Comparison of ENCODE assay signal across 1 cellular context in the genomic region with DNA sequence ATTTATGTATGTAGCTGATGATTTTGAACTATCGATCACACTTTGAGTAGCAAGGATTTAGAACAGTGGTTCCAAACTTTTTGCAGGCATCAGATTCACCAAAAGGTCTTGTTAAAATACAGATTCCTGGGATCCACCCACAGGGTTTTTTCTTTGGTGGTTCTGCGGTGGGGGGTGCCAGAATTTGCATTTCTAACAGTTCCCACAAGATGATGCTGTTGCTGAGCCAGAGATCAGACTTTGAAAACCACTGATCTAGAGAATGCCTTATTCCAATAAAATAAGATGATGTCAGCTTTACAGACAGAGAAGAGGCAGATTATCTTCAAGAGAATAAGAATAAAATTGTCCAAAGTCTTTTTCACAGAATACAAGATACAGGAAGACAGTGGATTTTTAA.
TF ChIP-seq lines count a peak whose summit lies in the region.

No MANE protein-coding gene starts in this region.

TF ChIP-seq in HCT116, 20 proteins besides CTCF, POLR2A, EP300 and RAD21 (continued from another document):
- TF ChIP-seq, protein P1, sequence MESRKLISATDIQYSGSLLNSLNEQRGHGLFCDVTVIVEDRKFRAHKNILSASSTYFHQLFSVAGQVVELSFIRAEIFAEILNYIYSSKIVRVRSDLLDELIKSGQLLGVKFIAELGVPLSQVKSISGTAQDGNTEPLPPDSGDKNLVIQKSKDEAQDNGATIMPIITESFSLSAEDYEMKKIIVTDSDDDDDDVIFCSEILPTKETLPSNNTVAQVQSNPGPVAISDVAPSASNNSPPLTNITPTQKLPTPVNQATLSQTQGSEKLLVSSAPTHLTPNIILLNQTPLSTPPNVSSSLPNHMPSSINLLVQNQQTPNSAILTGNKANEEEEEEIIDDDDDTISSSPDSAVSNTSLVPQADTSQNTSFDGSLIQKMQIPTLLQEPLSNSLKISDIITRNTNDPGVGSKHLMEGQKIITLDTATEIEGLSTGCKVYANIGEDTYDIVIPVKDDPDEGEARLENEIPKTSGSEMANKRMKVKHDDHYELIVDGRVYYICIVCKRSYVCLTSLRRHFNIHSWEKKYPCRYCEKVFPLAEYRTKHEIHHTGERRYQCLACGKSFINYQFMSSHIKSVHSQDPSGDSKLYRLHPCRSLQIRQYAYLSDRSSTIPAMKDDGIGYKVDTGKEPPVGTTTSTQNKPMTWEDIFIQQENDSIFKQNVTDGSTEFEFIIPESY (IDR thresholded peaks at IDR 0.05; ENCODE audit: extremely low read depth, insufficient replicate concordance, low read length), result no peak
- TF ChIP-seq YY1 (IDR thresholded peaks at IDR 0.05; ENCODE audit: extremely low read depth, insufficient replicate concordance, low read depth, low read length) (no peak), SP1 (IDR thresholded peaks at IDR 0.05; ENCODE audit: low read depth) (no peak), EGR1 (IDR thresholded peaks at IDR 0.05; ENCODE audit: low read depth) (no peak)
TF ChIP-seq in HCT116: peak in this region for 0.
